ENCODE assay signal across 1 cellular context in genomic region chr1:2199042-2199810, GRCh38.
TF ChIP-seq lines count a peak whose summit lies in the region.

No MANE protein-coding gene starts in this region.

TF ChIP-seq in K562, 482 proteins besides CTCF, POLR2A, EP300 and RAD21 (continued from another document and continues in another):
- TF ChIP-seq ZNF639 (CRISPR knock-in tag; conservative IDR thresholded peaks at IDR 0.05 in 1 of 2, IDR thresholded peaks at IDR 0.05 in 1 of 2) (peak in 1 of 2 experiments; percentile 85; a peak in 2 of 4 replicates), CTBP1 (IDR thresholded peaks at IDR 0.05; ENCODE audit: borderline replicate concordance) (peak; percentile 57; the same call in 1 of the 2 replicates), CREB3L1 (IDR thresholded peaks at IDR 0.05; ENCODE audit: borderline replicate concordance, low read depth) (peak; percentile 63; the same call in 1 of the 2 replicates), KLF1 (tag; IDR thresholded peaks at IDR 0.05) (peak; percentile 44; the same call in 1 of the 2 replicates), SMAD1 (IDR thresholded peaks at IDR 0.05; ENCODE audit: low read depth, low read length, partially characterized antibody) (peak; percentile 58), ARNT (IDR thresholded peaks at IDR 0.05) (peak; percentile 9 to 62; a peak in 2 of 4 replicates), AFF1 (IDR thresholded peaks at IDR 0.05; ENCODE audit: low read depth in 1 of 2, partially characterized antibody in 2 of 2) (no peak), PHF8 (IDR thresholded peaks at IDR 0.05; ENCODE audit: borderline replicate concordance, low read length) (peak; percentile 90; the same call in 1 of the 2 replicates), SREBF2 (CRISPR knock-in tag; IDR thresholded peaks at IDR 0.05) (no peak), ZBTB11 (CRISPR knock-in tag; IDR thresholded peaks at IDR 0.05) (peak in 2 of 3 experiments; percentile 5 to 45; a peak in 2 of 6 replicates), GABPB1 (CRISPR knock-in tag; IDR thresholded peaks at IDR 0.05) (peak; percentile 70), ZNF57 (CRISPR knock-in tag; IDR thresholded peaks at IDR 0.05) (no peak), MAZ (CRISPR knock-in tag; conservative IDR thresholded peaks at IDR 0.05 in 1 of 2, IDR thresholded peaks at IDR 0.05 in 1 of 2) (peak; percentile 93 to 95), TBP (optimal IDR thresholded peaks at IDR 0.05; ENCODE audit: low read depth, low read length) (peak; percentile 76), JUN (IDR thresholded peaks at IDR 0.05; ENCODE audit: borderline replicate concordance, low read depth, low read length) (no peak; the same call in 1 of the 2 replicates), JUN (CRISPR knock-in tag; IDR thresholded peaks at IDR 0.05; ENCODE audit: borderline replicate concordance) (no peak), ZBTB17 (CRISPR knock-in tag; IDR thresholded peaks at IDR 0.05) (peak; percentile 10; the same call in 1 of the 2 replicates), ETV5 (CRISPR knock-in tag; IDR thresholded peaks at IDR 0.05; ENCODE audit: low read depth) (peak; percentile 77; the same call in 1 of the 2 replicates), JUND (IDR thresholded peaks at IDR 0.05; ENCODE audit: borderline replicate concordance, low read depth, low read length) (peak; percentile 55; the same call in 1 of the 2 replicates), JUND (tag; IDR thresholded peaks at IDR 0.05; ENCODE audit: borderline replicate concordance, low read depth, low read length) (no peak; the same call in 2 of the 3 replicates), GTF3C2 (IDR thresholded peaks at IDR 0.05; ENCODE audit: borderline replicate concordance, extremely low read depth, insufficient read length) (no peak), KLF10 (CRISPR knock-in tag; IDR thresholded peaks at IDR 0.05) (no peak), KLF6 (CRISPR knock-in tag; IDR thresholded peaks at IDR 0.05; ENCODE audit: borderline replicate concordance) (peak; percentile 67; the same call in 1 of the 2 replicates), ZKSCAN1 (IDR thresholded peaks at IDR 0.05; ENCODE audit: low read depth, low read length) (no peak), CHD2 (IDR thresholded peaks at IDR 0.05; ENCODE audit: low read depth, low read length) (no peak), RAD51 (IDR thresholded peaks at IDR 0.05; ENCODE audit: borderline replicate concordance, low read depth) (peak; percentile 60; the same call in 1 of the 2 replicates), NFIC (IDR thresholded peaks at IDR 0.05) (no peak), ZNF764 (CRISPR knock-in tag; IDR thresholded peaks at IDR 0.05; ENCODE audit: low read depth) (0 out of 2 replicates have a peak, but pooled peaks have one; percentile 48), ZNF175 (CRISPR knock-in tag; IDR thresholded peaks at IDR 0.05; ENCODE audit: low read depth) (0 out of 2 replicates have a peak, but pooled peaks have one; percentile 36), ZNF76 (CRISPR knock-in tag; IDR thresholded peaks at IDR 0.05; ENCODE audit: borderline replicate concordance) (no peak), MXI1 (IDR thresholded peaks at IDR 0.05; ENCODE audit: low read depth, low read length) (peak; percentile 71; the same call in 1 of the 2 replicates), HDAC1 (IDR thresholded peaks at IDR 0.05) (peak in 1 of 2 experiments; percentile 77; a peak in 2 of 4 replicates), E2F3 (CRISPR knock-in tag; IDR thresholded peaks at IDR 0.05) (peak; percentile 53), ATF1 (CRISPR knock-in tag; IDR thresholded peaks at IDR 0.05) (no peak), ATF1 (tag; IDR thresholded peaks at IDR 0.05) (peak; percentile 67), BRD9 (IDR thresholded peaks at IDR 0.05; ENCODE audit: low read depth, partially characterized antibody) (peak; percentile 22), PML (IDR thresholded peaks at IDR 0.05; ENCODE audit: low read length) (peak; percentile 60; the same call in 1 of the 2 replicates), USF1 (CRISPR knock-in tag; IDR thresholded peaks at IDR 0.05) (peak; percentile 79)
